ENCODE assay signal across 13 cellular contexts in the genomic region with DNA sequence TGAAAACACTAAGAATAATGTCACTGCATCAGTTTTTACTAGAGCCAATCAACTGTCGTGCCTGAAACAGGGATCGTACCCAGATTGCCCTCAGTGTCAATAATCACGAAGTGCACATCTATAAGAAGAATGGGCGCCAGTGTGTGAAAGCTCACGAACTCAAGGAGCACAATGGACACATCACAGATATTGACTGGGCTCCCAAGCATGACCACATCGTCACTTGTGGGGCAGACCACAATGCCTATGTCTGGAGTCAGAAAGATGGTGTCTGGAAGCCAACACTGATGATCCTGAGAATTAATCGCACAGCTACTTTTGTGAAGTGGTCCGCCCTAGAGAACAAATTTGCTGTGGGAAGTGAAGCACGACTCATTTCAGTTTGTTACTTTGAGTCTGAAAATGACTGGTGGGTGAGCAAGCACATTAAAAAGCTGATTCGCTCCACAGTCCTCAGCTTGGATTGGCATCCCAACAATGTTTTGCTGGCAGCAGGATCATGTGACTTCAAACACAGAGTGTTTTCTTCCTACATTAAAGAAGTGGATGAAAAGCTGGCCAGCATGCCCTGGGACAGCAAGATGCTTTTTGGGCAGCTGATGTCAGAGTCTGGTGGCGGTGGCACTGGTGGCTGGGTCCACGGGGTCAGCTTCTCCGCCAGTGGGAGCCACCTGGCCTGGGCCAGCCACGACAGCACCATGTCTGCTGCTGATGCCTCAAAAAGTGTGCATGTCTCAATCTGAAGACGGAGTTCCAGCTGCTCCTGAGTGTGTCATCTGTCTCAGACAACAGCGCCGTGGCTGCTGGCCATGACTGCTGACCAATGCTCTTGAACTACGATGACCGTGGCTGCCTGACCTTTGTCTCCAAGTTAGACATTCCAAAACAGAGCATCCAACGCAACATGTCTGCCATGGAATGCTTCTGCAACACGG. TPM values are rescaled to one million over a fixed set of nuclear protein-coding genes. Genes with fewer than 3 reads are reported as not detected.
DNase-seq lines count a peak whose midpoint lies in the region; ATAC-seq, FAIRE-seq and TF ChIP-seq lines count a peak whose summit lies in the region.
"Had no signal": no experiment of that assay in that cellular context is flagged by ENCODE, and none has a peak within 500 bp of the region (broad histone marks: within the 10 kb centered on the region; RNA-seq: fewer than 3 reads in every experiment).

No MANE protein-coding gene starts in this region.

- H3K27me3 Mint-ChIP-seq in naive thymus-derived CD8-positive, alpha-beta T cell: no peaks in the 10 kb centered on the region

- POLR2A ChIA-PET in naive thymus-derived CD8-positive, alpha-beta T cell (lab: Charles Lee): no interaction called here

- H3K4me3 Mint-ChIP-seq in naive thymus-derived CD8-positive, alpha-beta T cell: no peak overlapping the region

- peak; percentile 78 for FAIRE-seq in RCC 7860 (lab: Jason Lieb, UNC)
- FAIRE-seq: endothelial cell of umbilical vein, pancreas had no signal

- no peaks in the 10 kb centered on the region for H3K9me3 Mint-ChIP-seq in naive thymus-derived CD8-positive, alpha-beta T cell

- peaks cover 4 to 74% (median 11%) of the 10 kb centered on the region in 3 donors for H3K36me3 Mint-ChIP-seq in naive thymus-derived CD8-positive, alpha-beta T cell

- TF ChIP-seq CTCF in foreskin fibroblast (IDR thresholded peaks at IDR 0.05; ENCODE audit: low read depth, low read length): no peak

- DNase-seq in Daoy (ENCODE audit: low read depth) (peak; percentile 2), RCC 7860 (ENCODE audit: low spot score) (peak; percentile 57), foreskin fibroblast (peak; percentile 17 to 51), nucleus accumbens (lab: John Stamatoyannopoulos, UW) (peak in 48 of 56 donors; percentile 11 to 80 (median 40)), NCI-H2081 (lab: John Stamatoyannopoulos, UW) (no peak), T-helper 9 cell (no peak)
- no peak for DNase-seq in naive thymus-derived CD8-positive, alpha-beta T cell
- DNase-seq: SIG-M5, tibial artery had no signal

- no peak overlapping the region for H3K4me3 ChIP-seq in foreskin fibroblast (ENCODE audit: low read depth in 1 of 2, low read length in 2 of 2)
- H3K4me3 ChIP-seq: lung, pancreas, tibial artery had no signal

- H3K4me1 Mint-ChIP-seq in naive thymus-derived CD8-positive, alpha-beta T cell: peaks cover 0 to 3% (median under 1%) of the 10 kb centered on the region in 4 donors

- no peak for ATAC-seq in GM18502 (IDR thresholded peaks at IDR 0.05; ENCODE audit: poor library complexity, unreplicated experiment)
- no peak for ATAC-seq in naive thymus-derived CD8-positive, alpha-beta T cell
- ATAC-seq: pancreas had no signal

- H3K27ac Mint-ChIP-seq in naive thymus-derived CD8-positive, alpha-beta T cell: peak overlapping the region in 2 of 10 donors; percentile 11 to 41

RNA-seq across cellular contexts. Expression of a gene that starts 32.2 kb away (rescaled TPM):
- total RNA-seq in Daoy (2014; rRNA removed; shearing (Covaris generic)): 210 and 260 TPM in 2 replicates
- total RNA-seq in naive thymus-derived CD8-positive, alpha-beta T cell: 100 to 1,000 TPM; 203 to 204 TPM
- polyA plus RNA-seq in naive thymus-derived CD8-positive, alpha-beta T cell: 10 to 100 TPM; 52.6 to 84.6 (median 68.8) TPM

RNA-seq across cellular contexts. Expression of a gene that starts 32.3 kb away (rescaled TPM):
- 43.9 and 48.1 TPM in 2 replicates for total RNA-seq in Daoy (2014; rRNA removed; shearing (Covaris generic))
- 10 to 100 TPM; 21.4 to 25.5 TPM for total RNA-seq in naive thymus-derived CD8-positive, alpha-beta T cell
- 10 to 100 TPM in 1 of 3 donors, 1 to 10 TPM in 2; 4.5 to 11.4 (median 5.1) TPM for polyA plus RNA-seq in naive thymus-derived CD8-positive, alpha-beta T cell

Comparison
In these comparisons a context has a peak if more than half of its experiments do, and no peak if none do; other contexts are left out.
1. DNase-seq: peak in Daoy (single experiment), RCC 7860 (single experiment), foreskin fibroblast (2 of 2) and nucleus accumbens (48 of 56); none in NCI-H2081 (0 of 2), naive thymus-derived CD8-positive, alpha-beta T cell (0 of 10) and T-helper 9 cell (single experiment).